ENCODE assay signal across 13 cellular contexts in the genomic region with DNA sequence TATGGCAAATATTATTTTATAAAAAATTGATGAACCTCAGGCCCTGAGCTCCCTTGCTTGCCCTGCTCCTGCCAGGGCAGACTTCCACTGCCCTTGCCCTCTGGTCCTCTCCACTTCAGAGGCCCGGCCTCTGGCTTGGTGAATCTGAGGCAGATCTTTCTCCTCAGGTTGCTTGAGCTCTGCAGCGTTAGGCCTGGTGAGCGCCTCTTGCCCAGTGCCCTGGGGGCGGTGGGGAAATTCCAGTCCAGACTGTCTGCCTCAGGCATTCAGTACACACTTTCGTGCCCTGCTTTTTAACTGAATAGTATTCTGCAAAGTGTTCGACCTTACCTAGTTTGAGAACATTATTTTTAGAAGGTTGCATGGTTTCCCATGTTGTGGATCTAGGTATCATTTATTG.
"Had no signal": no experiment of that assay in that cellular context is flagged by ENCODE, and none has a peak within 500 bp of the region (broad histone marks: within the 10 kb centered on the region; RNA-seq: fewer than 3 reads in every experiment).

No MANE protein-coding gene starts in this region.

- H3K9me3 ChIP-seq: lower lobe of right lung, suprapubic skin, upper lobe of right lung had no signal

- H3K27ac ChIP-seq: brain microvascular endothelial cell, lower lobe of right lung, skin epidermis, suprapubic skin, upper lobe of right lung had no signal

- H3K27me3 ChIP-seq: brain microvascular endothelial cell, suprapubic skin, upper lobe of right lung had no signal

- H3K4me1 ChIP-seq: lower lobe of right lung, upper lobe of right lung had no signal

- DNase-seq: activated naive CD4-positive, alpha-beta T cell; amniotic stem cell; brain microvascular endothelial cell; hippocampal formation; left cardiac atrium; lower lobe of right lung; naive B cell; retina; stimulated activated naive B cell treated with anti-CD40 and anti-IgM and Interleukin-4, amounts not matched to agents 10 μg/mL and 1 μg/mL and 100 μg/mL, for 72 hours; T-helper 17 cell; upper lobe of right lung had no signal

- H3K4me3 ChIP-seq: lower lobe of right lung, skin epidermis, suprapubic skin, upper lobe of right lung had no signal

- H3K36me3 ChIP-seq: lower lobe of right lung, suprapubic skin, upper lobe of right lung had no signal
